In genomic region chr9:103371152-103371551, GRCh38 we compare ENCODE assay signal across 32 cellular contexts.
DNase-seq lines count a peak whose midpoint lies in the region; FAIRE-seq and TF ChIP-seq lines count a peak whose summit lies in the region.
"Had no signal": no experiment of that assay in that cellular context is flagged by ENCODE, and none has a peak within 500 bp of the region (broad histone marks: within the 10 kb centered on the region; RNA-seq: fewer than 3 reads in every experiment).

No MANE protein-coding gene starts in this region.

- H3K27ac ChIP-seq in neural cell (ENCODE audit: low read length): no peak overlapping the region
- H3K27ac ChIP-seq: 22Rv1; A549; BLaER1; BLaER1 treated with 17β-estradiol and CSF1 and Interleukin-3, amounts not matched to agents 10 nM and 100 nM; C4-2B had no signal

- POLR2A ChIA-PET in GM10248 (lab: Yijun Ruan, JAX): no interaction called here

- H3K9me3 ChIP-seq in neural cell (ENCODE audit: low read length): no peaks in the 10 kb centered on the region
- H3K9me3 ChIP-seq: A549; BE2C; BLaER1; BLaER1 treated with 17β-estradiol and CSF1 and Interleukin-3, amounts not matched to agents 10 nM and 100 nM; Caco-2 had no signal

- H3K27me3 ChIP-seq in neural cell (ENCODE audit: insufficient read depth, low read depth, low read length): no peaks in the 10 kb centered on the region
- H3K27me3 ChIP-seq: BE2C; BLaER1; BLaER1 treated with 17β-estradiol and CSF1 and Interleukin-3, amounts not matched to agents 10 nM and 100 nM had no signal

- H3K4me3 ChIP-seq in neural cell (ENCODE audit: low read length): no peak overlapping the region
- H3K4me3 ChIP-seq: A549; BLaER1; BLaER1 treated with 17β-estradiol and CSF1 and Interleukin-3, amounts not matched to agents 10 nM and 100 nM had no signal

- H3K79me2 ChIP-seq in neural cell (replicated peaks; ENCODE audit: insufficient read depth, low read length): no peaks in the 10 kb centered on the region

- TF ChIP-seq CTCF in neural cell (IDR thresholded peaks at IDR 0.05; ENCODE audit: poor library complexity, severe bottlenecking): no peak
- TF ChIP-seq CTCF in GM10248 (IDR thresholded peaks at IDR 0.05; ENCODE audit: control extremely low read depth, extremely low read depth, low read depth, missing control alignments): no peak

- TF ChIP-seq RAD21 in neural cell (conservative IDR thresholded peaks at IDR 0.05): no peak

- FAIRE-seq in H54 (lab: Jason Lieb, UNC): peak; percentile 11
- FAIRE-seq: A549, D721Med had no signal

- H2AFZ ChIP-seq in neural cell (ENCODE audit: low read depth, low read length): no peak overlapping the region

- no peaks in the 10 kb centered on the region for H3F3A ChIP-seq in neural cell (ENCODE audit: insufficient read depth, low read length, poor library complexity, severe bottlenecking)

- no peak for TF ChIP-seq POLR2A in H54 (IDR thresholded peaks at IDR 0.05; ENCODE audit: low read depth, low read length)

- H4K20me1 ChIP-seq in neural cell (ENCODE audit: insufficient read depth): no peaks in the 10 kb centered on the region
- H4K20me1 ChIP-seq: BLaER1; BLaER1 treated with 17β-estradiol and CSF1 and Interleukin-3, amounts not matched to agents 10 nM and 100 nM had no signal

- peak; percentile 61 for TF ChIP-seq EP300 in neural cell (conservative IDR thresholded peaks at IDR 0.05; ENCODE audit: poor library complexity, severe bottlenecking)

- no peak overlapping the region for H3K9ac ChIP-seq in neural cell (ENCODE audit: low read length)
- H3K9ac ChIP-seq: BLaER1; BLaER1 treated with 17β-estradiol and CSF1 and Interleukin-3, amounts not matched to agents 10 nM and 100 nM had no signal

- DNase-seq in NCI-H1436 (lab: John Stamatoyannopoulos, UW): peak; percentile 20
- DNase-seq in NCI-H1436 treated with DMSO at 0.1 percent for 48 hours (lab: John Stamatoyannopoulos, UW): no peak
- no peak for DNase-seq in H54 (ENCODE audit: insufficient read length, low spot score)
- no peak for DNase-seq in KBM-7
- DNase-seq in GM10248 (ENCODE audit: extremely low spot score): no peak
- DNase-seq: 8988T; ACHN; AML-193; BE2C; C1 segment of cervical spinal cord; Caco-2; Calu3; CD4-positive, alpha-beta memory T cell; CD4-positive, alpha-beta T cell; CD4-positive, CD25-positive, alpha-beta regulatory T cell; CD8-positive, alpha-beta memory T cell; CD8-positive, alpha-beta T cell; COR-L47; DMS 273 treated with DMSO at 0.1 percent for 48 hours; DMS153; DMS53; DMS79; DMS79 treated with DMSO at 0.1 percent for 48 hours; DND-41; EL had no signal

- in situ Hi-C loops in KBM-7 (cut with MboI; ENCODE audit: low pct_unique_long_range_greater_than_20kb, low sequenced_read_pairs): no loop called here

- H3K36me3 ChIP-seq in neural cell (ENCODE audit: insufficient read depth, low read length): no peaks in the 10 kb centered on the region
- H3K36me3 ChIP-seq: BE2C; BLaER1; BLaER1 treated with 17β-estradiol and CSF1 and Interleukin-3, amounts not matched to agents 10 nM and 100 nM had no signal

- H3K9me2 ChIP-seq in neural cell (ENCODE audit: insufficient read depth, low read length): no peaks in the 10 kb centered on the region

- CTCF ChIA-PET in GM10248 (lab: Yijun Ruan, JAX): no interaction called here

- no peak overlapping the region for H3K4me2 ChIP-seq in neural cell (ENCODE audit: low read length)
- H3K4me2 ChIP-seq: A549; BLaER1; BLaER1 treated with 17β-estradiol and CSF1 and Interleukin-3, amounts not matched to agents 10 nM and 100 nM had no signal

TF ChIP-seq in neural cell, 6 proteins besides CTCF, POLR2A, EP300 and RAD21:
- TF ChIP-seq EZH2 (IDR thresholded peaks at IDR 0.05; ENCODE audit: borderline replicate concordance, insufficient read depth, low read length, poor library complexity, severe bottlenecking) (no peak), POLR2AphosphoS5 (IDR thresholded peaks at IDR 0.05) (peak; percentile 63)
